Comparison of ENCODE assay signal across 18 cellular contexts in the genomic region with DNA sequence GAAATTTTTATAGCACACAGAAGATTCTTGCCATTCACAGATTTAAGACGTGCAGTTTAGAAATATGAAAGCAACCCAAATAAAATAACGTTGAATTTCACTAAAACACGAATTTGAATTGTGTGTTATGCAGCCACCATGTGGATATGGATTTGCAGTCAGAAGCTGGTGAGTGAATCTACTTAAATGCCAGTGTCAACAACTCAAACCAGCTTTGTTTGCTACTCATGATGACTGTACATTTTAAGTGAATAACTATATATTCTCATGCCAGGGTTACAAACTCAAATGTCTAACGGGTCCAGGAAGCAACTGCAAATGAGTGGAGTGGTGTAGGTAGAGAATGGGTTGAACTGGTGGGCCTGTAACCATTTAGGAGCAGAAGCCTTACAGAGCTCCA.
"Had no signal": no experiment of that assay in that cellular context is flagged by ENCODE, and none has a peak within 500 bp of the region (broad histone marks: within the 10 kb centered on the region; RNA-seq: fewer than 3 reads in every experiment).

No MANE protein-coding gene starts in this region.

- ATAC-seq: esophagus mucosa; left lobe of liver; mucosa of descending colon; naive thymus-derived CD8-positive, alpha-beta T cell; psoas muscle; right lobe of liver; stimulated activated effector memory CD8-positive, alpha-beta T cell treated with anti-CD3 and anti-CD28 coated beads, Interleukin-12 subunit alpha, Interleukin-12 subunit beta, amount 100 ng/mL, for 72 hours; stimulated activated naive CD8-positive, alpha-beta T cell treated with anti-CD3 and anti-CD28 coated beads, Interleukin-15, Interleukin-2, amounts not matched to agents 100 U/mL and 50 U/mL, for 24 hours; upper lobe of right lung had no signal

- H3K4me1 ChIP-seq: psoas muscle, tibial nerve, upper lobe of right lung had no signal

- H3K36me3 ChIP-seq: neutrophil, right lobe of liver, tibial nerve, upper lobe of right lung had no signal

- H3K9me3 ChIP-seq: mucosa of descending colon, neutrophil, psoas muscle, right lobe of liver, tibial nerve, upper lobe of right lung had no signal

- H3K27me3 ChIP-seq: neutrophil, right lobe of liver, tibial nerve, upper lobe of right lung had no signal

- FAIRE-seq: endometrium, frontal cortex had no signal

- H3K27ac ChIP-seq: neutrophil, psoas muscle, right lobe of liver, tibial nerve, upper lobe of right lung had no signal

- H3K4me3 ChIP-seq: mucosa of descending colon, psoas muscle, right lobe of liver, tibial nerve, upper lobe of right lung had no signal

- DNase-seq: effector memory CD4-positive, alpha-beta T cell; islet precursor cell; mucosa of descending colon; naive thymus-derived CD8-positive, alpha-beta T cell; psoas muscle; retina; right lobe of liver; stimulated activated CD4-positive, alpha-beta T cell treated with anti-CD3 and anti-CD28 coated beads, Interleukin-4, amount 100 ng/mL, for 1 hour; stimulated activated CD8-positive, alpha-beta memory T cell treated with anti-CD3 and anti-CD28 coated beads, Interleukin-4, amount 100 ng/mL, for 48 hours; stimulated activated naive CD8-positive, alpha-beta T cell treated with anti-CD3 and anti-CD28 coated beads, Interleukin-15, Interleukin-2, amounts not matched to agents 100 U/mL and 50 U/mL, for 24 hours; upper lobe of right lung had no signal
